ENCODE assay signal across 8 cellular contexts in genomic region chr1:20786310-20787099, GRCh38. TPM values are rescaled to one million over a fixed set of nuclear protein-coding genes. Genes with fewer than 3 reads are reported as not detected.
DNase-seq lines count a peak whose midpoint lies in the region; ATAC-seq and TF ChIP-seq lines count a peak whose summit lies in the region.

No MANE protein-coding gene starts in this region.

- H3K4me1 ChIP-seq in OCI-LY3 (ENCODE audit: low read length), result peaks cover 11% of the 10 kb centered on the region
- peaks cover 18% of the 10 kb centered on the region for H3K4me1 ChIP-seq in mucosa of descending colon (ENCODE audit: low read depth)

- peaks cover 35% of the 10 kb centered on the region for H4K20me1 ChIP-seq in OCI-LY3 (ENCODE audit: insufficient read depth, low read length)

- H3K36me3 ChIP-seq in OCI-LY3 (replicated peaks; ENCODE audit: low read depth, low read length) (peaks cover 2% of the 10 kb centered on the region), mucosa of descending colon (ENCODE audit: low read depth) (no peaks in the 10 kb centered on the region)

- peaks cover 50% of the 10 kb centered on the region for H3K79me2 ChIP-seq in OCI-LY3 (ENCODE audit: low read length)

- intact Hi-C loops in mucosa of descending colon (cut with DNase I, micrococcal nuclease), result no loop called here

- ATAC-seq in GM21528 (IDR thresholded peaks at IDR 0.05; ENCODE audit: low FRiP score, unreplicated experiment) (peak; percentile 71), mucosa of descending colon (peak; percentile 93)

- peak overlapping the region; percentile 46; the same call in 1 of the 2 replicates for H2AFZ ChIP-seq in OCI-LY3 (ENCODE audit: low read depth, low read length)

- peak overlapping the region; percentile 79 for H3K27ac ChIP-seq in OCI-LY3 (ENCODE audit: low read length)
- H3K27ac ChIP-seq in epithelial cell of prostate, result peak overlapping the region; percentile 88

- no peak for TF ChIP-seq CTCF in OCI-LY3 (IDR thresholded peaks at IDR 0.05; ENCODE audit: low read depth, low read length)
- no peak for TF ChIP-seq CTCF in mucosa of descending colon (IDR thresholded peaks at IDR 0.05)

- H3K4me3 ChIP-seq in OCI-LY3 (ENCODE audit: low read length) (peak overlapping the region; percentile 100), mucosa of descending colon (peak overlapping the region; percentile 70)

- H3K27me3 ChIP-seq in OCI-LY3 (ENCODE audit: low read depth, low read length), result no peaks in the 10 kb centered on the region

- H3K9ac ChIP-seq in OCI-LY3 (ENCODE audit: low read length), result peak overlapping the region; percentile 94

- H3K4me2 ChIP-seq in OCI-LY3 (ENCODE audit: low read length), result peak overlapping the region; percentile 76

- peak; percentile 98 for DNase-seq in DMS 273 (lab: John Stamatoyannopoulos, UW; ENCODE audit: unreplicated experiment)
- peak; percentile 85 for DNase-seq in HuH-7.5 (ENCODE audit: low spot score)
- peak; percentile 91 for DNase-seq in activated T-cell treated with anti-CD3 and anti-CD28 coated beads for 4 hours
- DNase-seq in epithelial cell of prostate (ENCODE audit: low read depth, low spot score), result peak; percentile 50
- DNase-seq in mucosa of descending colon, result peak; percentile 93 to 98 (median 96)
- peak; percentile 87 to 92 for DNase-seq in stimulated activated CD8-positive, alpha-beta memory T cell treated with anti-CD3 and anti-CD28 coated beads, Interleukin-4, amount 100 ng/mL, for 1 hour (ENCODE audit: low read depth in 2 of 2, low spot score in 1 of 2)

- no peaks in the 10 kb centered on the region for H3K9me3 ChIP-seq in OCI-LY3 (ENCODE audit: insufficient read depth, low read length)
- no peaks in the 10 kb centered on the region for H3K9me3 ChIP-seq in mucosa of descending colon

RNA-seq across cellular contexts. Expression of gene HP1BP3, which starts 0.6 kb away (rescaled TPM):
- 100 to 1,000 TPM; 168 to 276 (median 246) TPM for total RNA-seq in mucosa of descending colon

RNA-seq across cellular contexts. Expression of gene SH2D5, which starts 54.0 kb away (rescaled TPM):
- under 1 TPM in 2 of 3 donors, not detected in 1; 0.07 to 0.09 TPM for total RNA-seq in mucosa of descending colon

Comparison
In these comparisons a context has a peak if more than half of its experiments do, and no peak if none do; other contexts are left out.
1. Peak in every context shown above with its lines: DNase-seq, ATAC-seq, H3K4me3 ChIP-seq and H3K27ac ChIP-seq.